8 cellular contexts compared by ENCODE assay signal in the genomic region with DNA sequence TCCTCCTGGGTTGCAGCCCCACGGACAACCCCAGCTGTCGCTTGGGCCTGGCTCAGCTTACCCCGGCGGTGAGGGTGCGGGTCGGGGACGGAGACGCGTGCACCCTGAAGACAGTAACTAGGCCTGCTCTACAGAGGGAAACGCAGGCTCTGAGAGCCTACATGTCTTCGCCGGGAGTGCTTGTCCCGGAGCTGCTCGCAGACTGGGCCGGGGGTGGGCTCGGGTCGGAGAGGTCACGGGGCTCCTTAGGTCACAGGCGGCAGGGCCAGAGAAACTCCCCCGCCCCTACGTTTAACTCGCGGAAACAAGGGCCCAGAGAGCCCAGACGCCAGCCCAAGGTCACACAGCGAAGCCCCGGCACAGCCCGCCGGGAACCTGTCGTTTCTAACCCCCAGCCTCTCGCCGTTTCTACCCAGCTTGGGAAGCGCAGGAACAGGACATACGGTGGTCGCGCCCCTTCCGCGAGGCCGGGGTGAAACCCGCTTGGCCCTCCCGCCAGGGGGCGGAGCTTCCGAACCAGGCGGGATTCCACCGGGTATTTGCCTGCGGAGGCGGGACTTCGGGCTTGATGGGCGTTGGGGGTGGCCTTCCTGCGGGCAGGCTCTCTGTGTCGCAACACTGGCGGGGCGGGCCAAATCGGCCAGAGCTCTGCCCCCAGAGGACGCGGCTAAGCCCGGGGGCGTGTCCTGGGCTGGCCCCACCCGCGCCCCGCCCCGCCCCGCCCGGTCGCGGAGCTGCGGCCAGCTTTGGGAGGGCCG. TPM values are rescaled to one million over a fixed set of nuclear protein-coding genes. Genes with fewer than 3 reads are reported as not detected.
DNase-seq lines count a peak whose midpoint lies in the region; ATAC-seq and TF ChIP-seq lines count a peak whose summit lies in the region.

HDAC11 (plus strand) TSS at position 725 of the 758 bp plus-strand sequence. CDS start 42 bp downstream, outside the sequence.

- H3K36me3 ChIP-seq in RWPE2 (ENCODE audit: low read depth) (no peaks in the 10 kb centered on the region), neural cell (ENCODE audit: insufficient read depth, low read length) (no peaks in the 10 kb centered on the region)

- no peaks in the 10 kb centered on the region for H3K27me3 Mint-ChIP-seq in stimulated activated naive CD8-positive, alpha-beta T cell treated with anti-CD3 and anti-CD28 coated beads, Interleukin-15, amount 100 ng/mL, for 72 hours

- no peaks in the 10 kb centered on the region for H4K20me1 ChIP-seq in neural cell (ENCODE audit: insufficient read depth)

- H3K27ac Mint-ChIP-seq in stimulated activated naive CD8-positive, alpha-beta T cell treated with anti-CD3 and anti-CD28 coated beads, Interleukin-15, amount 100 ng/mL, for 72 hours = peak within 1 kb of the TSS; percentile 97

- peak within 1 kb of the TSS; percentile 60 for H3K4me3 ChIP-seq in RWPE2 (ENCODE audit: severe bottlenecking)
- H3K4me3 ChIP-seq in neural cell (ENCODE audit: low read length) = peak within 1 kb of the TSS; percentile 70

- H2AFZ ChIP-seq in neural cell (ENCODE audit: low read depth, low read length) = peak within 1 kb of the TSS; percentile 38

- H3K4me1 Mint-ChIP-seq in stimulated activated naive CD8-positive, alpha-beta T cell treated with anti-CD3 and anti-CD28 coated beads, Interleukin-15, amount 100 ng/mL, for 72 hours = peaks cover 35% of the 10 kb centered on the region

- peaks cover 3% of the 10 kb centered on the region for H3K4me1 ChIP-seq in RWPE2 (ENCODE audit: insufficient read depth, poor library complexity, severe bottlenecking)

- TF ChIP-seq EP300 in neural cell (conservative IDR thresholded peaks at IDR 0.05; ENCODE audit: poor library complexity, severe bottlenecking) = no peak

- peak within 1 kb of the TSS; percentile 62 for H3K9ac ChIP-seq in neural cell (ENCODE audit: low read length)

- no peaks in the 10 kb centered on the region for H3K79me2 ChIP-seq in neural cell (replicated peaks; ENCODE audit: insufficient read depth, low read length)

- H3F3A ChIP-seq in neural cell (ENCODE audit: insufficient read depth, low read length, poor library complexity, severe bottlenecking) = no peaks in the 10 kb centered on the region

- H3K27ac ChIP-seq in RWPE2 (ENCODE audit: poor library complexity, severe bottlenecking) (no peak within 1 kb of the TSS), neural cell (ENCODE audit: low read length) (no peak within 1 kb of the TSS)

- H3K9me2 ChIP-seq in neural cell (ENCODE audit: insufficient read depth, low read length) = no peaks in the 10 kb centered on the region

- peak within 1 kb of the TSS; percentile 97 to 99 for H3K4me3 Mint-ChIP-seq in stimulated activated naive CD8-positive, alpha-beta T cell treated with anti-CD3 and anti-CD28 coated beads, Interleukin-15, amount 100 ng/mL, for 72 hours

- H3K4me2 ChIP-seq in neural cell (ENCODE audit: low read length) = peak within 1 kb of the TSS; percentile 39

- TF ChIP-seq RAD21 in neural cell (conservative IDR thresholded peaks at IDR 0.05) = no peak

- DNase-seq in ELF-1 (ENCODE audit: low read depth, low spot score) = peak; percentile 98
- peak; percentile 93 for DNase-seq in H4 (ENCODE audit: low spot score)
- DNase-seq in LoVo (ENCODE audit: low spot score) = peak; percentile 98
- peak; percentile 97 for DNase-seq in RWPE2 (ENCODE audit: low spot score)
- peak; percentile 99 for DNase-seq in activated effector memory CD4-positive, alpha-beta T cell treated with anti-CD3 and anti-CD28 coated beads, Interleukin-2, amount 50 U/mL, for 16 hours
- DNase-seq in fibroblast of the conjunctiva (ENCODE audit: low read depth) = peak; percentile 95
- DNase-seq in stimulated activated naive CD8-positive, alpha-beta T cell treated with anti-CD3 and anti-CD28 coated beads, Interleukin-15, amount 100 ng/mL, for 72 hours = peak; percentile 96 to 97

- H3K9me3 ChIP-seq in RWPE2 (ENCODE audit: severe bottlenecking) (no peaks in the 10 kb centered on the region), neural cell (ENCODE audit: low read length) (no peaks in the 10 kb centered on the region)

- ATAC-seq in RWPE2 (ENCODE audit: low read depth) = peak; percentile 85
- peak; percentile 94 for ATAC-seq in stimulated activated naive CD8-positive, alpha-beta T cell treated with anti-CD3 and anti-CD28 coated beads, Interleukin-15, amount 100 ng/mL, for 72 hours

- no peaks in the 10 kb centered on the region for H3K9me3 Mint-ChIP-seq in stimulated activated naive CD8-positive, alpha-beta T cell treated with anti-CD3 and anti-CD28 coated beads, Interleukin-15, amount 100 ng/mL, for 72 hours

- no peak for TF ChIP-seq CTCF in RWPE2 (IDR thresholded peaks at IDR 0.05; ENCODE audit: poor library complexity, severe bottlenecking)
- TF ChIP-seq CTCF in neural cell (IDR thresholded peaks at IDR 0.05; ENCODE audit: poor library complexity, severe bottlenecking) = peak; percentile 46

- H3K27me3 ChIP-seq in RWPE2 (ENCODE audit: insufficient read depth, poor library complexity, severe bottlenecking) (no peaks in the 10 kb centered on the region), neural cell (ENCODE audit: insufficient read depth, low read depth, low read length) (no peaks in the 10 kb centered on the region)

TF ChIP-seq in neural cell, 6 proteins besides CTCF, POLR2A, EP300 and RAD21:
- TF ChIP-seq SMC3 (conservative IDR thresholded peaks at IDR 0.05; ENCODE audit: poor library complexity) = no peak
- peak; percentile 40 for TF ChIP-seq POLR2AphosphoS5 (IDR thresholded peaks at IDR 0.05)

RNA-seq across cellular contexts. Expression of gene HDAC11, which starts in this region (rescaled TPM):
- 6.0 and 9.4 TPM in 2 replicates for total RNA-seq in H4 (2014; rRNA removed; shearing (Covaris generic))
- 14.8 and 18.3 TPM in 2 replicates for polyA plus RNA-seq in neural cell
- polyA minus RNA-seq in neural cell = 10.7 and 11.3 TPM in 2 replicates
